ENCODE assay signal across 8 cellular contexts in genomic region chr16:68284847-68285246, GRCh38. TPM values are rescaled to one million over a fixed set of nuclear protein-coding genes. Genes with fewer than 3 reads are reported as not detected.
A peak's percentile ranks its signal among the peaks of the same experiment; 100 is the strongest.
DNase-seq lines count a peak whose midpoint lies in the region; ATAC-seq and TF ChIP-seq lines count a peak whose summit lies in the region.

No MANE protein-coding gene starts in this region.

- H3K4me3 Mint-ChIP-seq in activated T-cell treated with anti-CD3 and anti-CD28 coated beads, Interleukin-2, amount 50 U/mL, for 24 hours, result peak overlapping the region; percentile 24
- peak overlapping the region; percentile 35 for H3K4me3 Mint-ChIP-seq in activated CD4-positive, alpha-beta memory T cell treated with anti-CD3 and anti-CD28 coated beads for 36 hours

- POLR2A ChIA-PET in activated CD4-positive, alpha-beta memory T cell treated with anti-CD3 and anti-CD28 coated beads for 36 hours (lab: Charles Lee), result interaction anchor here (0.9 to 4.2 kb wide), 6 partner anchors 9 to 30 kb away, joined by 3 to 23 read pairs (median 8); partner anchors contain the start of genes PRMT7, SLC7A6 and SLC7A6OS

- H3K4me1 ChIP-seq in subcutaneous abdominal adipose tissue (ENCODE audit: control insufficient read depth in 5 of 5, insufficient read depth in 5 of 5, low read length in 5 of 5), result peaks cover 37 to 100% (median 96%) of the 10 kb centered on the region in 5 donors
- no peaks in the 10 kb centered on the region for H3K4me1 ChIP-seq in prostate gland (replicated peaks)

- CTCF ChIA-PET in activated CD4-positive, alpha-beta memory T cell treated with anti-CD3 and anti-CD28 coated beads for 36 hours (lab: Charles Lee), result interaction anchor here (0.6 to 15.3 kb wide), 6 partner anchors 12 to 69 kb away, joined by 3 to 237 read pairs (median 4); partner anchors contain the start of genes PRMT7, SLC7A6 and SLC7A6OS

- no peaks in the 10 kb centered on the region for H3K9me3 ChIP-seq in subcutaneous abdominal adipose tissue (ENCODE audit: control insufficient read depth in 5 of 5, low read length in 5 of 5)
- no peaks in the 10 kb centered on the region for H3K9me3 ChIP-seq in prostate gland

- peak overlapping the region in 2 of 5 donors; percentile 38 to 42 for H3K9ac ChIP-seq in subcutaneous abdominal adipose tissue (ENCODE audit: low read length in 5 of 5)

- peaks cover 0 to 22% (median 4%) of the 10 kb centered on the region in 5 donors for H3K36me3 ChIP-seq in subcutaneous abdominal adipose tissue (ENCODE audit: control insufficient read depth in 5 of 5, insufficient read depth in 5 of 5, low read length in 5 of 5)
- no peaks in the 10 kb centered on the region for H3K36me3 ChIP-seq in prostate gland

- intact Hi-C loops in activated CD4-positive, alpha-beta memory T cell treated with anti-CD3 and anti-CD28 coated beads for 36 hours (cut with micrococcal nuclease), result no loop called here
- intact Hi-C loops in prostate gland (cut with DNase I), result no loop called here

- peaks cover 89% of the 10 kb centered on the region for H3K36me3 Mint-ChIP-seq in activated T-cell treated with anti-CD3 and anti-CD28 coated beads, Interleukin-2, amount 50 U/mL, for 24 hours (ENCODE audit: low read depth)
- H3K36me3 Mint-ChIP-seq in activated CD4-positive, alpha-beta memory T cell treated with anti-CD3 and anti-CD28 coated beads for 36 hours, result peaks cover 51% of the 10 kb centered on the region

- no peaks in the 10 kb centered on the region for H3K27me3 ChIP-seq in subcutaneous abdominal adipose tissue (ENCODE audit: control insufficient read depth in 5 of 5, insufficient read depth in 4 of 5, low read length in 5 of 5)
- no peaks in the 10 kb centered on the region for H3K27me3 ChIP-seq in prostate gland (replicated peaks; ENCODE audit: insufficient read depth)

- H3K27me3 Mint-ChIP-seq in activated T-cell treated with anti-CD3 and anti-CD28 coated beads, Interleukin-2, amount 50 U/mL, for 24 hours, result no peaks in the 10 kb centered on the region
- H3K27me3 Mint-ChIP-seq in activated CD4-positive, alpha-beta memory T cell treated with anti-CD3 and anti-CD28 coated beads for 36 hours, result no peaks in the 10 kb centered on the region

- DNase-seq in activated T-cell treated with anti-CD3 and anti-CD28 coated beads, Interleukin-2, amount 50 U/mL, for 24 hours, result no peak
- no peak for DNase-seq in activated T-cell treated with anti-CD3 and anti-CD28 coated beads, Interleukin-2, amount 50 U/mL, for 48 hours
- no peak for DNase-seq in activated CD4-positive, alpha-beta memory T cell treated with anti-CD3 and anti-CD28 coated beads for 36 hours
- DNase-seq in NCI-H128 (lab: John Stamatoyannopoulos, UW; ENCODE audit: unreplicated experiment), result no peak
- DNase-seq in prostate gland (ENCODE audit: low spot score), result no peak
- DNase-seq in stimulated activated CD4-positive, alpha-beta T cell treated with anti-CD3 and anti-CD28 coated beads, Interleukin-4, amount 100 ng/mL, for 1 hour, result no peak

- peak overlapping the region; percentile 91 for H3K27ac ChIP-seq in subcutaneous abdominal adipose tissue (ENCODE audit: low read depth, low read length)
- H3K27ac ChIP-seq in prostate gland, result no peak overlapping the region

- H3K4me3 ChIP-seq in subcutaneous abdominal adipose tissue (ENCODE audit: low read depth in 1 of 5, low read length in 5 of 5), result peak overlapping the region in 1 of 5 donors; percentile 4
- no peak overlapping the region for H3K4me3 ChIP-seq in prostate gland

- ATAC-seq in HG03095 (IDR thresholded peaks at IDR 0.05; ENCODE audit: unreplicated experiment), result peak; percentile 50

- no peak for TF ChIP-seq POLR2A in prostate gland (IDR thresholded peaks at IDR 0.05)

- TF ChIP-seq CTCF in prostate gland (IDR thresholded peaks at IDR 0.05), result no peak

- H3K9me3 Mint-ChIP-seq in activated T-cell treated with anti-CD3 and anti-CD28 coated beads, Interleukin-2, amount 50 U/mL, for 24 hours, result no peaks in the 10 kb centered on the region
- H3K9me3 Mint-ChIP-seq in activated CD4-positive, alpha-beta memory T cell treated with anti-CD3 and anti-CD28 coated beads for 36 hours, result no peaks in the 10 kb centered on the region

- peak overlapping the region; percentile 92 for H3K27ac Mint-ChIP-seq in activated T-cell treated with anti-CD3 and anti-CD28 coated beads, Interleukin-2, amount 50 U/mL, for 24 hours
- H3K27ac Mint-ChIP-seq in activated CD4-positive, alpha-beta memory T cell treated with anti-CD3 and anti-CD28 coated beads for 36 hours, result peak overlapping the region; percentile 89

- 52% methylated on average over 5 of the region's 5 CpGs for WGBS in prostate gland

- peaks cover 94% of the 10 kb centered on the region for H3K4me1 Mint-ChIP-seq in activated T-cell treated with anti-CD3 and anti-CD28 coated beads, Interleukin-2, amount 50 U/mL, for 24 hours (ENCODE audit: low read depth)
- peaks cover 90% of the 10 kb centered on the region for H3K4me1 Mint-ChIP-seq in activated CD4-positive, alpha-beta memory T cell treated with anti-CD3 and anti-CD28 coated beads for 36 hours (ENCODE audit: low read depth)

RNA-seq across cellular contexts. Expression of gene SLC7A6, which starts 20.5 kb away (rescaled TPM):
- 10 to 100 TPM; 62.8 to 63.8 TPM for total RNA-seq in activated CD4-positive, alpha-beta memory T cell treated with anti-CD3 and anti-CD28 coated beads for 36 hours
- total RNA-seq in prostate gland, result 10 to 100 TPM; 12.8 to 30.5 TPM

RNA-seq across cellular contexts. Expression of gene SLC7A6OS, which starts 25.9 kb away (rescaled TPM):
- 10 to 100 TPM; 20.6 to 22.2 TPM for total RNA-seq in activated CD4-positive, alpha-beta memory T cell treated with anti-CD3 and anti-CD28 coated beads for 36 hours
- 10 to 100 TPM in 1 of 2 donors, 1 to 10 TPM in 1; 10.0 to 23.6 TPM for total RNA-seq in prostate gland

RNA-seq across cellular contexts. Expression of gene PRMT7, which starts 26.0 kb away (rescaled TPM):
- 10 to 100 TPM; 60.4 to 62.8 TPM for total RNA-seq in activated CD4-positive, alpha-beta memory T cell treated with anti-CD3 and anti-CD28 coated beads for 36 hours
- 10 to 100 TPM; 45.2 to 77.9 TPM for total RNA-seq in prostate gland

RNA-seq across cellular contexts. Expression of gene PLA2G15, which starts 39.7 kb away (rescaled TPM):
- total RNA-seq in activated CD4-positive, alpha-beta memory T cell treated with anti-CD3 and anti-CD28 coated beads for 36 hours, result 1 to 10 TPM; 8.0 to 8.7 TPM
- total RNA-seq in prostate gland, result 10 to 100 TPM; 15.7 to 39.5 TPM

RNA-seq across cellular contexts. Expression of gene ESRP2, which starts 48.9 kb away (rescaled TPM):
- under 1 TPM; 0.27 to 0.59 TPM for total RNA-seq in activated CD4-positive, alpha-beta memory T cell treated with anti-CD3 and anti-CD28 coated beads for 36 hours
- total RNA-seq in prostate gland, result 10 to 100 TPM; 24.5 to 48.1 TPM
